Comparison of ENCODE assay signal across 8 cellular contexts in the genomic region with DNA sequence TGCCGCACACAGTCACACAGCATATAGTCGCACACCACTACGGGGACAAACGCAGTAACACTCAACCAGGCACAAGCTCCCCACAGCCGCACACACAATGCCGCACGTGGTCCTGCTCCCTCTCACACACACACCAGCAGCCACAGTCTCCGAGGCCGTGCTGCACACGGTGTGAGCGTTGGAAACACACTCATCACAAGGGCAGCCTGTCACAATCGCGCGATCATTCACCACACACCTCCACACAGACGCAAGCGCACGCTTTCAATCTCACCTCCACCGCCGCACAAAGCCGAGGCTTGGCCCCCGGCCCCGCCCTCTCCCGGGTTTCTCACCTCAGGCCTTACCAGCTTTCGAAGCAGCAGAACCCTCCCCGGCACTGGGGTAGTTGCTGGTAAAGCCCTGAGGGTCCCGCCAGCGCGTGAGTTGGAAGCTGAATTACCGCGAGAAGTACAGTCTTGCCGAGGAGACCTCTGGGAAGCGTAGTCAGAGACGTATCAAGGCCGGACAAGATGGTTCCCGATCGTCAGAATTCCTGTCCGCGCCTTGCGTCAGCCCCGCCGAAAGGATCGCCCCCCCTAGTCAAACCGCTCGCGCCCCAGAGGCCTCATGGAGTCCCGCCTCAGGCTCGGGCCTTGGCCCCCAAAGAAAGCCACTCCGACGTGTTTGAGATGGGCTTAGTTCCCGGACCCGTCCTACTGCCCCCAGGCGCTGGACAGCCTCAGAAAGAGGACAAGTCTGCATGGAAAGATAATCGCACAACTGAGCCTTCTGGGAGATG. TPM values are rescaled to one million over a fixed set of nuclear protein-coding genes. Genes with fewer than 3 reads are reported as not detected.
DNase-seq lines count a peak whose midpoint lies in the region; ATAC-seq and TF ChIP-seq lines count a peak whose summit lies in the region.

Gene ZNF566, minus strand, starts transcription at position 423 of the 781 bp plus-strand sequence. CDS start 13,004 bp downstream, outside the sequence.

- CTCF ChIA-PET in activated CD4-positive, alpha-beta memory T cell treated with anti-CD3 and anti-CD28 coated beads, Interleukin-2, amount 10 ng/mL, durations not matched to agents 7 days and 5 days (lab: Charles Lee) = interaction anchor here (1.0 to 1.1 kb wide), 2 partner anchors 116 to 361 kb away, joined by 3 to 4 read pairs; partner anchors contain the start of genes ZNF345 and ZNF382

- no peak for TF ChIP-seq CTCF in CD14-positive monocyte (IDR thresholded peaks at IDR 0.05)
- peak in 1 of 4 donors; percentile 9 for TF ChIP-seq CTCF in right lobe of liver (IDR thresholded peaks at IDR 0.05)

- peaks cover 19% of the 10 kb centered on the region for H3K4me1 Mint-ChIP-seq in CD14-positive monocyte
- H3K4me1 Mint-ChIP-seq in activated CD4-positive, alpha-beta memory T cell treated with anti-CD3 and anti-CD28 coated beads, Interleukin-2, amount 10 ng/mL, durations not matched to agents 7 days and 5 days = peaks cover 26% of the 10 kb centered on the region

- H3K27ac ChIP-seq in duodenal mucosa (ENCODE audit: low read depth, low read length) (peak within 1 kb of the TSS; percentile 93), right lobe of liver (peak within 1 kb of the TSS; percentile 82 to 93 (median 92))

- H3K36me3 Mint-ChIP-seq in CD14-positive monocyte = peaks cover 5 to 8% of the 10 kb centered on the region in 2 donors
- peaks cover 19% of the 10 kb centered on the region for H3K36me3 Mint-ChIP-seq in activated CD4-positive, alpha-beta memory T cell treated with anti-CD3 and anti-CD28 coated beads, Interleukin-2, amount 10 ng/mL, durations not matched to agents 7 days and 5 days (ENCODE audit: low read depth)

- H3K36me3 ChIP-seq in duodenal mucosa (ENCODE audit: control insufficient read depth in 1 of 2, insufficient read depth in 2 of 2, low read length in 2 of 2) (no peaks in the 10 kb centered on the region), right lobe of liver (no peaks in the 10 kb centered on the region)

- peaks cover 22 to 74% (median 59%) of the 10 kb centered on the region in 7 donors for H3K9me3 Mint-ChIP-seq in CD14-positive monocyte
- H3K9me3 Mint-ChIP-seq in activated CD4-positive, alpha-beta memory T cell treated with anti-CD3 and anti-CD28 coated beads, Interleukin-2, amount 10 ng/mL, durations not matched to agents 7 days and 5 days = peaks cover 22% of the 10 kb centered on the region

- WGBS in right lobe of liver (ENCODE audit: insufficient coverage, low coverage, low lambda C conversion rate, missing lambda C conversion rate) = 0% methylated on average over 17 of the region's 53 CpGs

- peak within 1 kb of the TSS; percentile 99 for H3K4me3 Mint-ChIP-seq in CD14-positive monocyte
- H3K4me3 Mint-ChIP-seq in activated CD4-positive, alpha-beta memory T cell treated with anti-CD3 and anti-CD28 coated beads, Interleukin-2, amount 10 ng/mL, durations not matched to agents 7 days and 5 days = peak within 1 kb of the TSS; percentile 95

- intact Hi-C loops in CD14-positive monocyte (cut with micrococcal nuclease) = loop anchor here (1.0 to 10.0 kb wide), 4 partner anchors 39 to 365 kb away; partner anchors contain the start of genes ZNF260 (in 2 of the 2), ZNF345 (in 1 of the 2) and ZNF850 (in 1 of the 2)
- intact Hi-C loops in right lobe of liver (cut with DNase I) = no loop called here

- peak within 1 kb of the TSS; percentile 92 to 99 (median 96) for H3K27ac Mint-ChIP-seq in CD14-positive monocyte
- peak within 1 kb of the TSS; percentile 97 for H3K27ac Mint-ChIP-seq in activated CD4-positive, alpha-beta memory T cell treated with anti-CD3 and anti-CD28 coated beads, Interleukin-2, amount 10 ng/mL, durations not matched to agents 7 days and 5 days

- H3K27me3 ChIP-seq in duodenal mucosa (ENCODE audit: control insufficient read depth in 1 of 2, insufficient read depth in 2 of 2, low read length in 2 of 2) = no peaks in the 10 kb centered on the region
- no peaks in the 10 kb centered on the region for H3K27me3 ChIP-seq in right lobe of liver

- POLR2A ChIA-PET in activated CD4-positive, alpha-beta memory T cell treated with anti-CD3 and anti-CD28 coated beads, Interleukin-2, amount 10 ng/mL, durations not matched to agents 7 days and 5 days (lab: Charles Lee) = interaction anchor here (0.5 to 2.6 kb wide), 16 partner anchors 21 to 729 kb away, joined by 3 to 27 read pairs (median 5); partner anchors contain the start of genes ZFP14, ZNF146, ZNF260 and ZNF382

- peak within 1 kb of the TSS; percentile 97 to 99 for H3K4me3 ChIP-seq in duodenal mucosa (ENCODE audit: low read depth in 1 of 2, low read length in 2 of 2)
- H3K4me3 ChIP-seq in right lobe of liver = peak within 1 kb of the TSS; percentile 54 to 91 (median 74)

- ATAC-seq in GM19395 (IDR thresholded peaks at IDR 0.05; ENCODE audit: unreplicated experiment) (peak; percentile 87), HG03558 (IDR thresholded peaks at IDR 0.05; ENCODE audit: extremely low read depth, unreplicated experiment) (peak; percentile 63), right lobe of liver (peak; percentile 95 to 97 (median 96))

- TF ChIP-seq POLR2A in right lobe of liver (IDR thresholded peaks at IDR 0.05) = peak; percentile 73

- H3K4me1 ChIP-seq in duodenal mucosa (ENCODE audit: control insufficient read depth in 1 of 2, insufficient read depth in 2 of 2, low read length in 2 of 2) (peaks cover 4 to 15% of the 10 kb centered on the region in 2 donors), right lobe of liver (peaks cover 0 to 3% (median 0%) of the 10 kb centered on the region in 4 donors)

- peak within 1 kb of the TSS; percentile 85 to 89 for H3K9ac ChIP-seq in duodenal mucosa (ENCODE audit: low read depth in 1 of 2, low read length in 2 of 2)

- no peaks in the 10 kb centered on the region for H3K27me3 Mint-ChIP-seq in CD14-positive monocyte (ENCODE audit: low read depth in 3 of 3)
- H3K27me3 Mint-ChIP-seq in activated CD4-positive, alpha-beta memory T cell treated with anti-CD3 and anti-CD28 coated beads, Interleukin-2, amount 10 ng/mL, durations not matched to agents 7 days and 5 days = no peaks in the 10 kb centered on the region

- H3K9me3 ChIP-seq in duodenal mucosa (ENCODE audit: control insufficient read depth in 1 of 2, low read length in 2 of 2) (peaks cover 4 to 7% of the 10 kb centered on the region in 2 donors), right lobe of liver (no peaks in the 10 kb centered on the region)

- DNase-seq in CD14-positive monocyte (ENCODE audit: low spot score) (peak; percentile 86), NCI-H774 (lab: John Stamatoyannopoulos, UW) (peak; percentile 93), right lobe of liver (peak; percentile 88 to 94 (median 94))
- DNase-seq in activated CD4-positive, alpha-beta memory T cell treated with anti-CD3 and anti-CD28 coated beads, Interleukin-2, amount 10 ng/mL, durations not matched to agents 7 days and 5 days = peak; percentile 92
- peak; percentile 96 for DNase-seq in stimulated activated CD4-positive, alpha-beta T cell treated with anti-CD3 and anti-CD28 coated beads, Interleukin-4, amount 100 ng/mL, for 24 hours

RNA-seq across cellular contexts. Expression of gene ZNF566, which starts in this region (rescaled TPM):
- 1 to 10 TPM; 3.6 to 3.9 TPM for polyA plus RNA-seq in CD14-positive monocyte
- 1 to 10 TPM; 8.5 to 8.7 TPM for total RNA-seq in activated CD4-positive, alpha-beta memory T cell treated with anti-CD3 and anti-CD28 coated beads, Interleukin-2, amount 10 ng/mL, durations not matched to agents 7 days and 5 days
- 1 to 10 TPM; 4.1 to 7.8 (median 5.1) TPM for total RNA-seq in right lobe of liver

Comparison
In these comparisons a context has a peak if more than half of its experiments do, and no peak if none do; other contexts are left out.
1. Peak in every context shown above with its lines: DNase-seq, ATAC-seq, H3K4me3 ChIP-seq and H3K27ac ChIP-seq.
2. intact Hi-C loops: an anchor here in CD14-positive monocyte (1.0 to 10.0 kb wide); none called in right lobe of liver.